ENCODE assay signal across 25 cellular contexts in genomic region chr16:51382940-51383339, GRCh38.
"Had no signal": no experiment of that assay in that cellular context is flagged by ENCODE, and none has a peak within 500 bp of the region (broad histone marks: within the 10 kb centered on the region; RNA-seq: fewer than 3 reads in every experiment).

No MANE protein-coding gene starts in this region.

- H2AFZ ChIP-seq: neural progenitor cell had no signal

- H3K36me3 Mint-ChIP-seq: naive thymus-derived CD8-positive, alpha-beta T cell; neural progenitor cell; stimulated activated memory B cell treated with anti-CD40 and anti-IgM and Interleukin-4, amounts not matched to agents 10 μg/mL and 1 μg/mL and 100 μg/mL, for 72 hours had no signal

- H3K9ac ChIP-seq: neural progenitor cell had no signal

- H3K4me1 ChIP-seq: lower lobe of right lung, right atrium auricular region, right lobe of liver, stomach, tibial artery, upper lobe of right lung had no signal

- H3K36me3 ChIP-seq: lower lobe of right lung, neural progenitor cell, neutrophil, right atrium auricular region, right lobe of liver, stomach, thoracic aorta, tibial artery, upper lobe of right lung had no signal

- H3K27ac Mint-ChIP-seq: naive thymus-derived CD8-positive, alpha-beta T cell; nephron; neural progenitor cell; progenitor cell of endocrine pancreas; stimulated activated memory B cell treated with anti-CD40 and anti-IgM and Interleukin-4, amounts not matched to agents 10 μg/mL and 1 μg/mL and 100 μg/mL, for 72 hours had no signal

- H3K4me2 ChIP-seq: neural progenitor cell, smooth muscle cell had no signal

- H3K27me3 Mint-ChIP-seq: stimulated activated memory B cell treated with anti-CD40 and anti-IgM and Interleukin-4, amounts not matched to agents 10 μg/mL and 1 μg/mL and 100 μg/mL, for 72 hours had no signal

- H3K27me3 ChIP-seq: neural progenitor cell, neutrophil, right atrium auricular region, right lobe of liver, stomach, tibial artery, upper lobe of right lung had no signal

- H3K4me3 Mint-ChIP-seq: naive thymus-derived CD8-positive, alpha-beta T cell; nephron; neural progenitor cell; stimulated activated memory B cell treated with anti-CD40 and anti-IgM and Interleukin-4, amounts not matched to agents 10 μg/mL and 1 μg/mL and 100 μg/mL, for 72 hours had no signal

- H3K4me1 Mint-ChIP-seq: naive thymus-derived CD8-positive, alpha-beta T cell; nephron; stimulated activated memory B cell treated with anti-CD40 and anti-IgM and Interleukin-4, amounts not matched to agents 10 μg/mL and 1 μg/mL and 100 μg/mL, for 72 hours had no signal

- H3K9me3 Mint-ChIP-seq: nephron, neural progenitor cell had no signal

- H3K4me3 ChIP-seq: lower lobe of right lung, neural progenitor cell, right atrium auricular region, right lobe of liver, smooth muscle cell, stomach, thoracic aorta, tibial artery, upper lobe of right lung had no signal

- ATAC-seq: left ventricle myocardium superior; lower lobe of right lung; naive thymus-derived CD8-positive, alpha-beta T cell; stimulated activated memory B cell treated with anti-CD40 and anti-IgM and Interleukin-4, amounts not matched to agents 10 μg/mL and 1 μg/mL and 100 μg/mL, for 72 hours; stimulated activated naive CD8-positive, alpha-beta T cell treated with anti-CD3 and anti-CD28 coated beads, Interleukin-15, Interleukin-2, amounts not matched to agents 100 U/mL and 50 U/mL, for 24 hours; upper lobe of right lung had no signal

- H3K9me3 ChIP-seq: lower lobe of right lung, neutrophil, right atrium auricular region, right lobe of liver, stomach, thoracic aorta, tibial artery, upper lobe of right lung had no signal

- DNase-seq: hypothalamus; islet precursor cell; left ventricle myocardium superior; lower lobe of right lung; mammary epithelial cell; mesenchymal stem cell; naive thymus-derived CD8-positive, alpha-beta T cell; occipital lobe; right lobe of liver; stimulated activated CD4-positive, alpha-beta T cell treated with anti-CD3 and anti-CD28 coated beads, Interleukin-1b, Interleukin-23, amount 100 ng/mL, for 48 hours; stimulated activated CD4-positive, alpha-beta T cell treated with anti-CD3 and anti-CD28 coated beads, Interleukin-2, amount 100 ng/mL, for 48 hours; stimulated activated CD4-positive, alpha-beta T cell treated with anti-CD3 and anti-CD28 coated beads, Interleukin-4, amount 100 ng/mL, for 4 hours; stimulated activated CD8-positive, alpha-beta memory T cell treated with anti-CD3 and anti-CD28 coated beads, Interleukin-4, amount 100 ng/mL, for 48 hours; stimulated activated naive CD8-positive, alpha-beta T cell treated with anti-CD3 and anti-CD28 coated beads, Interleukin-15, Interleukin-2, amounts not matched to agents 100 U/mL and 50 U/mL, for 24 hours; stomach; tibial artery; upper lobe of right lung had no signal

- H3K27ac ChIP-seq: lower lobe of right lung, neural progenitor cell, neutrophil, right atrium auricular region, right lobe of liver, stomach, thoracic aorta, tibial artery, upper lobe of right lung had no signal
